18 cellular contexts compared by ENCODE assay signal in genomic region chr6:156166093-156166492, GRCh38.
"Had no signal": no experiment of that assay in that cellular context is flagged by ENCODE, and none has a peak within 500 bp of the region (broad histone marks: within the 10 kb centered on the region; RNA-seq: fewer than 3 reads in every experiment).

No MANE protein-coding gene starts in this region.

- H3K4me3 ChIP-seq: adrenal gland, esophagus squamous epithelium, tibial artery had no signal

- H3K27ac ChIP-seq: parathyroid adenoma, WERI-Rb-1 had no signal

- H3K9me3 ChIP-seq: adrenal gland, esophagus squamous epithelium, sigmoid colon, tibial artery had no signal

- DNase-seq: activated CD4-positive, alpha-beta T cell treated with anti-CD3 and anti-CD28 coated beads for 1 hour; activated CD8-positive, alpha-beta memory T cell treated with anti-CD3 and anti-CD28 coated beads for 24 hours; activated CD8-positive, alpha-beta memory T cell treated with anti-CD3 and anti-CD28 coated beads, Interleukin-2, amount 50 U/mL, for 48 hours; activated naive CD4-positive, alpha-beta T cell; adrenal gland; effector memory CD4-positive, alpha-beta T cell; esophagus squamous epithelium; hippocampal formation; sigmoid colon; substantia nigra; tibial artery; WERI-Rb-1 had no signal

- H3K27ac Mint-ChIP-seq: mesothelial cell of epicardium had no signal

- H3K9me3 Mint-ChIP-seq: mesothelial cell of epicardium, nephron had no signal

- H3K4me1 ChIP-seq: parathyroid adenoma had no signal

- H3K36me3 Mint-ChIP-seq: mesothelial cell of epicardium had no signal

- H3K27me3 ChIP-seq: adrenal gland, esophagus squamous epithelium, sigmoid colon, tibial artery had no signal

- H3K36me3 ChIP-seq: adrenal gland, esophagus squamous epithelium, sigmoid colon, tibial artery, WERI-Rb-1 had no signal

- H3K4me3 Mint-ChIP-seq: mesothelial cell of epicardium, nephron had no signal

- FAIRE-seq: bronchial epithelial cell, keratinocyte, urothelium cell line had no signal
